ENCODE assay signal across 20 cellular contexts in the genomic region with DNA sequence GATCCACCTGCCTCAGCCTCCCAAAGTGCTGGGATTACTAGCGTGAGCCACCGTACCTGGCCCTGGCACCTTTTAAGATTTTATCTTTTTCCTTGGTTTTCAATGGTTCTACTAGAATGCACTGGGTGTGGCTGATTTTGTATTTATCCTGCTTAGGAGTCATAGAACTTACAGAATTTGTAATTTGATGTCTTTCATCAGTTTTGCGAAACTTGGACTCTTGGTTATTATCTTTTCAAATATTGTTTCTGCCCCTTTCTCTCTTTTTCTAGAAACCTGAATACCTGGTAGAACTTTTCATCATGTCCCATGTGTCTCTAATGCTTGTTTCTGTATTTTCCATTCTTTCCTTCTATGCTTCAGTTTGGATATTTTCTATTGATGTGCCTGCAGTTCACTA.
"Had no signal": no experiment of that assay in that cellular context is flagged by ENCODE, and none has a peak within 500 bp of the region (broad histone marks: within the 10 kb centered on the region; RNA-seq: fewer than 3 reads in every experiment).

No MANE protein-coding gene starts in this region.

- H3K9me3 Mint-ChIP-seq: effector memory CD8-positive, alpha-beta T cell had no signal

- H3K4me3 ChIP-seq: esophagus muscularis mucosa, gastrocnemius medialis, mucosa of descending colon, psoas muscle, right lobe of liver, tibial artery, upper lobe of left lung, uterus had no signal

- H3K27ac ChIP-seq: epithelial cell of prostate, gastrocnemius medialis, psoas muscle, tibial artery, uterus had no signal

- H3K27me3 ChIP-seq: esophagus muscularis mucosa, gastrocnemius medialis, right lobe of liver, tibial artery, upper lobe of left lung, uterus had no signal

- H3K9me3 ChIP-seq: esophagus muscularis mucosa, gastrocnemius medialis, mucosa of descending colon, psoas muscle, right lobe of liver, tibial artery, upper lobe of left lung, uterus had no signal

- H3K36me3 ChIP-seq: gastrocnemius medialis, tibial artery, upper lobe of left lung, uterus had no signal

- ATAC-seq: effector memory CD8-positive, alpha-beta T cell; gastrocnemius medialis; left lobe of liver; mucosa of descending colon; naive thymus-derived CD8-positive, alpha-beta T cell; psoas muscle; right lobe of liver; stimulated activated effector memory CD8-positive, alpha-beta T cell treated with anti-CD3 and anti-CD28 coated beads, Interleukin-12 subunit alpha, Interleukin-12 subunit beta, amount 100 ng/mL, for 72 hours had no signal

- H3K27me3 Mint-ChIP-seq: effector memory CD8-positive, alpha-beta T cell; naive thymus-derived CD8-positive, alpha-beta T cell; stimulated activated naive CD8-positive, alpha-beta T cell treated with anti-CD3 and anti-CD28 coated beads, Interleukin-15, Interleukin-2, amounts not matched to agents 100 ng/mL and 50 ng/mL, for 24 hours had no signal

- H3K36me3 Mint-ChIP-seq: stimulated activated effector memory CD8-positive, alpha-beta T cell treated with anti-CD3 and anti-CD28 coated beads, Interleukin-12 subunit alpha, Interleukin-12 subunit beta, amount 100 ng/mL, for 72 hours had no signal

- H3K4me3 Mint-ChIP-seq: effector memory CD8-positive, alpha-beta T cell; naive thymus-derived CD8-positive, alpha-beta T cell; stimulated activated naive CD8-positive, alpha-beta T cell treated with anti-CD3 and anti-CD28 coated beads, Interleukin-15, Interleukin-2, amounts not matched to agents 100 ng/mL and 50 ng/mL, for 24 hours had no signal

- DNase-seq: effector memory CD8-positive, alpha-beta T cell; gastrocnemius medialis; glutamatergic neuron; islet precursor cell; mammary epithelial cell; mucosa of descending colon; naive thymus-derived CD8-positive, alpha-beta T cell; psoas muscle; retina; right lobe of liver; stimulated activated CD4-positive, alpha-beta T cell treated with anti-CD3 and anti-CD28 coated beads, Interleukin-4, amount 100 ng/mL, for 1 hour; stimulated activated CD8-positive, alpha-beta memory T cell treated with anti-CD3 and anti-CD28 coated beads, Interleukin-4, amount 100 ng/mL, for 48 hours; tibial artery; upper lobe of left lung; uterus had no signal
